31 cellular contexts compared by ENCODE assay signal in the genomic region with DNA sequence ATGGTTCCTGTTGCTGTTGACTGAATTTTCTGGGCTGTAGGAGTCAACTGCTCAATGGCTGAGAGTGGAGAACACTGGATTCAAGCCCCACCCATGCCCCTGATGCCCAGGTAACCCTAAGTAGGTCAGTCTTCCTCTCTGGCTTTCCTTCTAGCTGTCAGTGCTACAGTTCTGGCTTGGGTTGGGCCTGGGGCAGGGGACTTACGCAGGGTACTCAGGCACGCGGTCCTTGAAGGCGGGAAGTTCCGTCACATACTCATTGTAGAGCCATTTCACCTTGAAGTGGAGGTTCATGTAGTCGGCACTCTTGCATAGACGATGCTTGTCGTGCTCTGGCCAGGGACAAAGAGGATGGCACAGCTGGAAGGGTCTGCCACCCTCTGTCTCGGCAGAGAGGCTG. TPM values are rescaled to one million over a fixed set of nuclear protein-coding genes. Genes with fewer than 3 reads are reported as not detected.
"Had no signal": no experiment of that assay in that cellular context is flagged by ENCODE, and none has a peak within 500 bp of the region (broad histone marks: within the 10 kb centered on the region; RNA-seq: fewer than 3 reads in every experiment).

No MANE protein-coding gene starts in this region.

- H3K4me3 ChIP-seq: colonic mucosa, esophagus squamous epithelium, gastrocnemius medialis, heart right ventricle, lung had no signal

- H3K27ac ChIP-seq: colonic mucosa, epithelial cell of prostate, esophagus squamous epithelium, gastrocnemius medialis, heart right ventricle had no signal

- H3K9me3 Mint-ChIP-seq: dendritic cell treated with granulocyte-macrophage colony-stimulating factor and Interleukin-4, amounts not matched to agents 40 ng/mL and 50 ng/mL, for 4 days; effector memory CD8-positive, alpha-beta T cell; endodermal cell; memory B cell; naive thymus-derived CD4-positive, alpha-beta T cell had no signal

- H3K9me3 ChIP-seq: colonic mucosa, esophagus squamous epithelium, gastrocnemius medialis, heart right ventricle had no signal

- FAIRE-seq: endometrium, islet of Langerhans, keratinocyte had no signal

- H3K4me1 Mint-ChIP-seq: endodermal cell; memory B cell; naive thymus-derived CD4-positive, alpha-beta T cell had no signal

- DNase-seq: colonic mucosa; cortex of kidney; effector CD8-positive, alpha-beta T cell; effector memory CD8-positive, alpha-beta T cell; endodermal cell; erythroblast; esophagus squamous epithelium; foreskin fibroblast; foreskin melanocyte; gastrocnemius medialis; glutamatergic neuron; head of caudate nucleus; heart right ventricle; hippocampal formation; kidney glomerular epithelial cell; left colon; left ventricle myocardium superior; mammary epithelial cell; mesendoderm; midbrain; naive thymus-derived CD4-positive, alpha-beta T cell had no signal

- H3K27ac Mint-ChIP-seq: dendritic cell treated with granulocyte-macrophage colony-stimulating factor and Interleukin-4, amounts not matched to agents 40 ng/mL and 50 ng/mL, for 4 days; effector memory CD8-positive, alpha-beta T cell; endodermal cell; memory B cell; naive thymus-derived CD4-positive, alpha-beta T cell had no signal

- H3K36me3 ChIP-seq: colonic mucosa, esophagus squamous epithelium, gastrocnemius medialis, heart right ventricle had no signal

- H3K4me3 Mint-ChIP-seq: dendritic cell treated with granulocyte-macrophage colony-stimulating factor and Interleukin-4, amounts not matched to agents 40 ng/mL and 50 ng/mL, for 4 days; effector memory CD8-positive, alpha-beta T cell; endodermal cell; memory B cell; naive thymus-derived CD4-positive, alpha-beta T cell had no signal

- H3K36me3 Mint-ChIP-seq: memory B cell; naive thymus-derived CD4-positive, alpha-beta T cell had no signal

- H3K27me3 ChIP-seq: colonic mucosa had no signal

- ATAC-seq: effector memory CD8-positive, alpha-beta T cell; esophagus mucosa; gastrocnemius medialis; heart right ventricle; left colon; left lobe of liver; left ventricle myocardium superior; naive thymus-derived CD4-positive, alpha-beta T cell had no signal

- H3K4me1 ChIP-seq: colonic mucosa, esophagus squamous epithelium, gastrocnemius medialis, heart right ventricle had no signal

RNA-seq across cellular contexts. Expression of a gene that starts 55.6 kb away (rescaled TPM):
- total RNA-seq: gastrocnemius medialis, left ventricle myocardium superior, lower leg skin had no signal
